ENCODE assay signal across 23 cellular contexts in the genomic region with DNA sequence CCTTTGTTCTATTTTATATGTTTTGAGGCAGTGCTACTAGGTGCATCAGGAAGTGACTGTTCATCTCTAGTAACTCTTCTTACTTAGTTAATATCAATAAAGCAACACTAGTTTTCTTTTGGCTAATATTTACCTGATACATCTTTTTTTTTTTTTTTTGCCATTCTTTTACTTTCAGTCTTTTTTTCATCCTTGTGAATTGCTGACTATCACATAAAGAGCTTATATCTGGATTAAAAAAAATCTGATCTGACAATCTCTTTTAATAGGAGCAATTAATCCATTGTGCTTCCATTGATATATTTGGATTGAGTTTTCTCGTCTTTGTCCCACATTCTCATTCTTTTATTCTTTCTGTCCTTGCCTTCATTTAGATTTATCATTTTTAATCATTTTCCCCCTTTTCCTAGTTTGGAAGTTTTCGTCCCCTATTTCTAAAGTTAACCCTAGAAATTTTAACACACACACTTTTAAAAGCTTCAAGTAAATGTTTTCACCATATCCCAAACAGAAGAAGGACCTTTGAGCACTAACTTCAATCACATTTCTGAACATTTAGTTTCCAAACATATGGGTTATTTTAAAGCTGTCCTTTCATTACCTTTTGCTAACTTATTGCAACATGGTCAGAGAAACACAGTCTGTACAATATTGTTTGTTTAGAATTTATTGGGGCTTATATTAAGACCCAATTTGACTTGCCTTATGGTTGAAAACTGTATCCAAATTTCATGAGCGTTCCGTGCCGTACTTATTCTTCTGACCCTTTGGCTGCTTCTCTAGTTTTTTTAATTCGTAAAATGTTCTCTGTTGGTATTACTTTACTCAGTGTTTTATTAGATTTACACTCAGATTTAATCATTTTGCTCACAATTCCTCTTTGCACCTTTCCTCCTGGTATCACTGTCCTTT.
DNase-seq lines count a peak whose midpoint lies in the region; ATAC-seq, FAIRE-seq and TF ChIP-seq lines count a peak whose summit lies in the region.
"Had no signal": no experiment of that assay in that cellular context is flagged by ENCODE, and none has a peak within 500 bp of the region (broad histone marks: within the 10 kb centered on the region; RNA-seq: fewer than 3 reads in every experiment).

No MANE protein-coding gene starts in this region.

- H2BK120ac ChIP-seq in IMR-90 (ENCODE audit: low read depth, low read length), result no peak overlapping the region

- no peak overlapping the region for H2BK20ac ChIP-seq in IMR-90 (ENCODE audit: low read depth, low read length)

- dilution Hi-C loops in IMR-90 (cut with HindIII; ENCODE audit: low sequenced_read_pairs, unreplicated experiment), result no loop called here

- CTCF ChIA-PET in HepG2 (lab: Yijun Ruan, JAX; ENCODE audit: low intra/inter-chr PET ratio, low total read pairs), result interaction anchor here (1.9 to 10.6 kb wide), 4 partner anchors 96 to 546 kb away, joined by 9 to 309 read pairs (median 72); a partner anchor contains a TSS
- CTCF ChIA-PET in IMR-90 (lab: Yijun Ruan, JAX), result interaction anchor here (0.6 kb wide), 1 partner anchor 119 kb away, joined by 3 read pairs; no protein-coding TSS in a partner anchor

- intact Hi-C loops in HepG2 (cut with micrococcal nuclease; ENCODE audit: unreplicated experiment) (loop anchor here (10.0 kb wide), 2 partner anchors 195 to 285 kb away; a partner anchor contains a TSS), right lobe of liver (cut with DNase I) (loop anchor here in 1 of 2 donors (5.0 kb wide), 1 partner anchor 122 kb away; no protein-coding TSS in a partner anchor), IMR-90 (cut with micrococcal nuclease) (no loop called here)

- no peaks in the 10 kb centered on the region for H4K20me1 ChIP-seq in HepG2 (ENCODE audit: insufficient read depth, low read length)
- peaks cover 4% of the 10 kb centered on the region; the same call in 1 of the 2 replicates for H4K20me1 ChIP-seq in IMR-90 (ENCODE audit: insufficient read depth, low read length)
- H4K20me1 ChIP-seq: BLaER1 had no signal

- no peak overlapping the region for H3K18ac ChIP-seq in IMR-90 (ENCODE audit: low read depth, low read length)

- H3K27me3 ChIP-seq in HepG2 (ENCODE audit: control insufficient read depth in 1 of 2, insufficient read depth in 2 of 2, low read length in 2 of 2) (no peaks in the 10 kb centered on the region), right lobe of liver (no peaks in the 10 kb centered on the region), IMR-90 (ENCODE audit: control insufficient read depth, insufficient read depth, low read length) (peaks cover 9% of the 10 kb centered on the region)
- H3K27me3 ChIP-seq: BLaER1 had no signal

- 26% methylated on average over 6 of the region's 6 CpGs for WGBS in HepG2 (ENCODE audit: low lambda C conversion rate)
- 77% methylated on average over 6 of the region's 6 CpGs for WGBS in right lobe of liver (ENCODE audit: insufficient coverage, low coverage, low lambda C conversion rate, missing lambda C conversion rate)
- WGBS in IMR-90 (ENCODE audit: extremely low coverage in 2 of 2, insufficient read length in 1 of 2), 2 experiments, result no CpG with 5 or more reads among the region's 6 CpGs

- no peak overlapping the region for H4K5ac ChIP-seq in IMR-90 (ENCODE audit: low read depth, low read length)

- H3K9me3 ChIP-seq in HepG2 (ENCODE audit: low read length) (no peaks in the 10 kb centered on the region), right lobe of liver (no peaks in the 10 kb centered on the region), IMR-90 (ENCODE audit: control insufficient read depth, insufficient read depth, low read length) (no peaks in the 10 kb centered on the region)
- H3K9me3 ChIP-seq: BE2C, BLaER1, Caco-2 had no signal

- no peaks in the 10 kb centered on the region for H3K79me2 ChIP-seq in HepG2 (ENCODE audit: insufficient read depth, low read length)

- H3K27me3 Mint-ChIP-seq in neural crest cell (ENCODE audit: low read depth), result no peaks in the 10 kb centered on the region

- H3K4me3 ChIP-seq in HepG2 (replicated peaks in 1 of 3; ENCODE audit: insufficient read depth in 1 of 3, low read depth in 2 of 3, low read length in 3 of 3), result peak overlapping the region in 1 of 3 experiments; percentile 8; a peak in 1 of 6 replicates
- no peak overlapping the region for H3K4me3 ChIP-seq in right lobe of liver
- H3K4me3 ChIP-seq in IMR-90 (ENCODE audit: insufficient read depth, low read depth, low read length), result no peak overlapping the region
- H3K4me3 ChIP-seq: BLaER1, GM12878 had no signal

- no peak overlapping the region for H2BK15ac ChIP-seq in IMR-90 (ENCODE audit: low read depth, low read length)

- ATAC-seq in HepG2 (no peak), right lobe of liver (no peak), IMR-90 (ENCODE audit: low read depth) (no peak), GM21723 (IDR thresholded peaks at IDR 0.05; ENCODE audit: unreplicated experiment) (no peak)
- ATAC-seq: CD8-positive, alpha-beta T cell; GM12878 had no signal

- H3K4me2 ChIP-seq in HepG2 (ENCODE audit: low read depth, low read length) (peak overlapping the region; percentile 44), IMR-90 (ENCODE audit: low read depth, low read length) (no peak overlapping the region)
- H3K4me2 ChIP-seq: BLaER1 had no signal

- H3K9me1 ChIP-seq in IMR-90 (ENCODE audit: insufficient read depth, low read length), result 0 out of 2 replicates have a peak, but pooled peaks cover 3% of the 10 kb centered on the region

- H3K56ac ChIP-seq in IMR-90 (ENCODE audit: extremely low read depth, insufficient read depth, low read length), result no peak overlapping the region

- in situ Hi-C loops in HepG2 (cut with HindIII; ENCODE audit: extremely low pct_ligation_motif_present, low pct_unique_long_range_greater_than_20kb), result loop anchor here (5.0 to 10.0 kb wide), 3 partner anchors 117 to 627 kb away; no protein-coding TSS in a partner anchor
- in situ Hi-C loops in IMR-90 (cut with MboI; ENCODE audit: low sequenced_read_pairs), result loop anchor here (5.0 to 10.0 kb wide), 3 partner anchors 117 to 625 kb away; no protein-coding TSS in a partner anchor

- DNase-seq in HepG2 (ENCODE audit: low spot score), result peak; percentile 40
- DNase-seq in right lobe of liver, result no peak
- no peak for DNase-seq in IMR-90
- DNase-seq in neural crest cell (ENCODE audit: low read depth, low spot score), result no peak
- no peak for DNase-seq in erythroblast (lab: John Stamatoyannopoulos, UW)
- DNase-seq in GM03348 (ENCODE audit: low spot score), result no peak
- DNase-seq: ACHN; BE2C; C1 segment of cervical spinal cord; Caco-2; Calu3; CD4-positive, alpha-beta T cell; CD8-positive, alpha-beta T cell; DMS79 treated with DMSO at 0.1 percent for 48 hours; GF-D8 had no signal

- H3K27ac Mint-ChIP-seq in neural crest cell (ENCODE audit: unreplicated experiment), result peak overlapping the region; percentile 5
- H3K27ac Mint-ChIP-seq: CD4-positive, alpha-beta T cell; CD8-positive, alpha-beta T cell had no signal

- FAIRE-seq in HepG2 (lab: Jason Lieb, UNC), result no peak
- FAIRE-seq: D721Med, GM12878, GM12892, GM18507 had no signal

- H4K8ac ChIP-seq in IMR-90 (ENCODE audit: low read depth in 2 of 2, low read length in 2 of 2), result no peak overlapping the region

- H3K14ac ChIP-seq in IMR-90 (replicated peaks; ENCODE audit: low read depth, low read length), result no peak overlapping the region

- no peak for TF ChIP-seq CTCF in HepG2 (CRISPR knock-in tag; IDR thresholded peaks at IDR 0.05)
- TF ChIP-seq CTCF in right lobe of liver (IDR thresholded peaks at IDR 0.05), result no peak
- TF ChIP-seq CTCF in IMR-90 (conservative IDR thresholded peaks at IDR 0.05; ENCODE audit: low read depth, low read length), result no peak
- no peak for TF ChIP-seq CTCF in VCaP (conservative IDR thresholded peaks at IDR 0.05)
- no peak for TF ChIP-seq CTCF in neural crest cell (conservative IDR thresholded peaks at IDR 0.05)

- H3K79me1 ChIP-seq in IMR-90 (ENCODE audit: low read depth in 1 of 2, low read length in 2 of 2), result no peaks in the 10 kb centered on the region

- no peak overlapping the region for H2AK5ac ChIP-seq in IMR-90 (ENCODE audit: low read depth, low read length)

- POLR2A ChIA-PET in HepG2 (lab: Yijun Ruan, JAX), result interaction anchor here (1.9 to 2.3 kb wide), 2 partner anchors 62 to 87 kb away, joined by 5 to 11 read pairs; no protein-coding TSS in a partner anchor
- POLR2A ChIA-PET in IMR-90 (lab: Charles Lee; ENCODE audit: unreplicated experiment), result no interaction called here

- TF ChIP-seq EP300 in HepG2 (IDR thresholded peaks at IDR 0.05; ENCODE audit: low read depth in 2 of 2, low read length in 2 of 2) (peak in 1 of 2 experiments; percentile 45; a peak in 1 of 4 replicates), HepG2 (CRISPR knock-in tag; IDR thresholded peaks at IDR 0.05; ENCODE audit: borderline replicate concordance) (no peak)

- no peaks in the 10 kb centered on the region for H3K36me3 ChIP-seq in HepG2 (replicated peaks in 1 of 2; ENCODE audit: control insufficient read depth in 1 of 2, insufficient read depth in 2 of 2, low read length in 2 of 2)
- no peaks in the 10 kb centered on the region for H3K36me3 ChIP-seq in right lobe of liver
- H3K36me3 ChIP-seq in IMR-90 (ENCODE audit: control insufficient read depth, insufficient read depth, low read length), result no peaks in the 10 kb centered on the region
- H3K36me3 ChIP-seq: BLaER1 had no signal

- no peak for TF ChIP-seq POLR2A in HepG2 (IDR thresholded peaks at IDR 0.05; ENCODE audit: insufficient read depth in 1 of 2, low read depth in 2 of 2, low read length in 2 of 2)
- no peak for TF ChIP-seq POLR2A in right lobe of liver (IDR thresholded peaks at IDR 0.05)
- TF ChIP-seq POLR2A in IMR-90 (IDR thresholded peaks at IDR 0.05; ENCODE audit: low read depth, low read length), result no peak
- no peak for TF ChIP-seq POLR2A in erythroblast (IDR thresholded peaks at IDR 0.05; ENCODE audit: low read length)

- H3K9me3 Mint-ChIP-seq in neural crest cell, result peaks cover 4% of the 10 kb centered on the region
- H3K9me3 Mint-ChIP-seq: CD4-positive, alpha-beta T cell; CD8-positive, alpha-beta T cell had no signal

- no peak overlapping the region for H4K91ac ChIP-seq in IMR-90 (ENCODE audit: insufficient read depth, low read depth, low read length)

- no TSS peak for BruUV-seq in HepG2 (replicated peaks; lab: Mats Ljungman, UMichigan)
- BruUV-seq in IMR-90 (replicated peaks; lab: Mats Ljungman, UMichigan), result no TSS peak

- no peak overlapping the region for H3K23ac ChIP-seq in IMR-90 (ENCODE audit: low read depth, low read length)

- H3K9ac ChIP-seq in HepG2 (ENCODE audit: insufficient read depth, low read depth, low read length) (no peak overlapping the region), IMR-90 (ENCODE audit: low read depth, low read length) (no peak overlapping the region)
- H3K9ac ChIP-seq: BLaER1 had no signal

- H3K4me3 Mint-ChIP-seq in neural crest cell, result no peak overlapping the region
- H3K4me3 Mint-ChIP-seq: CD4-positive, alpha-beta T cell; CD8-positive, alpha-beta T cell had no signal

- H3K27ac ChIP-seq in HepG2 (ENCODE audit: extremely low read length, insufficient read depth, low read length) (peak overlapping the region; percentile 17), right lobe of liver (no peak overlapping the region), IMR-90 (ENCODE audit: insufficient read depth, low read length) (no peak overlapping the region), VCaP (peak overlapping the region; percentile 75)
- H3K27ac ChIP-seq: 22Rv1, BLaER1 had no signal

- H3K36me3 Mint-ChIP-seq in neural crest cell (ENCODE audit: low read depth), result peaks cover 10% of the 10 kb centered on the region
- H3K36me3 Mint-ChIP-seq: CD8-positive, alpha-beta T cell had no signal

- H2AK9ac ChIP-seq in IMR-90 (replicated peaks; ENCODE audit: low read depth, low read length, poor library complexity), result no peak overlapping the region

- no peak overlapping the region for H3K4ac ChIP-seq in IMR-90 (ENCODE audit: low read depth, low read length)

- TF ChIP-seq RAD21 in HepG2 (CRISPR knock-in tag; IDR thresholded peaks at IDR 0.05), result no peak
- no peak for TF ChIP-seq RAD21 in IMR-90 (IDR thresholded peaks at IDR 0.05; ENCODE audit: low read length)

- H3K4me1 Mint-ChIP-seq in neural crest cell, result peaks cover 5% of the 10 kb centered on the region

- H2AFZ ChIP-seq in HepG2 (ENCODE audit: low read length) (no peak overlapping the region), IMR-90 (replicated peaks; ENCODE audit: low read length, poor library complexity) (no peak overlapping the region)

- H2BK5ac ChIP-seq in IMR-90 (ENCODE audit: low read depth, low read length, poor library complexity, severe bottlenecking), result no peak overlapping the region

- H3K4me1 ChIP-seq in HepG2 (ENCODE audit: insufficient read depth, low read length), result peaks cover 48% of the 10 kb centered on the region
- no peaks in the 10 kb centered on the region for H3K4me1 ChIP-seq in right lobe of liver
- H3K4me1 ChIP-seq in IMR-90 (ENCODE audit: control insufficient read depth, insufficient read depth, low read length), result peaks cover 3% of the 10 kb centered on the region; the same call in 1 of the 2 replicates
- H3K4me1 ChIP-seq: BE2C, BLaER1 had no signal

Comparison
In these comparisons a context has a peak if more than half of its experiments do, and no peak if none do; other contexts are left out.
1. H3K27ac ChIP-seq: peak in HepG2 (single experiment) and VCaP (single experiment); none in right lobe of liver (0 of 3) and IMR-90 (single experiment).